8 cellular contexts compared by ENCODE assay signal in the genomic region with DNA sequence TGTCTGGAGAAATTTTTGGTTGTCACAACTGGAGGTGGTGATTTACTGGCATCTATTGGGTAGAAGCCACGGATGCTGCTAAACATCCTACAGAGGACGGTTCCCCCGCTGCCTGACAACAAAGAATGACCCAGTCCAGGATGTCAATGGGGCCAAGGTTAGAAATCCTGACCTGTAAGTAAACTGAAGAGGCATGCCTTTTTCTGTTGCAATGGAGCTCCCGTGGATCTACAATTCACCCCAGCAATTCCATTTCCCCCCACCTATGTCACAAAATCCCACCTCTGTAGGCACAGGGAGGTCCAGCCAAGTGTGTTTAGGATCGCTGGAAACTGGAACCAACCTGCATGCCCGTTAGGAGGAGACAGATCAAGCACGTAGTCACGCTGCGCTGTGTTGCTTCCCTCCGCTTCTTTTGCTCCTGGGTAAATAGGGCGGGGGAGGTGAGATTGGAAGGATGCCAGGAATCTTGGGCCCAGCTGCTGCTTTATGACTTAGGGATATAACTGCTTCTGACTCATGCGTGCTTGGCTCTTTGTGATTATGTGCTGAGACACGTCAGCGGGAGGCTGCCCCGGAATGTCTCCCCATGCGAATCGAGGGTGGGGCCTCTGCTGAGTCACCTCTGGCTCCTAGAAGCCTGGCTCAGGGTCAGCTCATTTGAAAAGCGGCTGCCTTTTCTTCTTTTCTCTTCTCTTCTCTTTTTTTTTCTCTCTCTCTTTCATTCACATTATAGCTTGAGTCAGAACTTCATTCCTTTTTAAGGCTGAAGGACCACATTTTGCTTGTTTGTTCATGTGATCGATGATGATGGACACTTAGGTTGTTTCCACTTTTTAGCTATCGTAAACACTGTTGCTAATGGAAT. TPM values are rescaled to one million over a fixed set of nuclear protein-coding genes. Genes with fewer than 3 reads are reported as not detected.
DNase-seq lines count a peak whose midpoint lies in the region; ATAC-seq and TF ChIP-seq lines count a peak whose summit lies in the region.

No MANE protein-coding gene starts in this region.

- peaks cover 21% of the 10 kb centered on the region for H3K4me1 Mint-ChIP-seq in endothelial cell (ENCODE audit: unreplicated experiment)

- H3K36me3 ChIP-seq in mesodermal cell (ENCODE audit: control insufficient read depth, insufficient read depth, low read length): peaks cover 4% of the 10 kb centered on the region

- H3K9me3 Mint-ChIP-seq in endothelial cell (ENCODE audit: unreplicated experiment): no peaks in the 10 kb centered on the region

- H3K36me3 Mint-ChIP-seq in endothelial cell (ENCODE audit: low read depth, unreplicated experiment): no peaks in the 10 kb centered on the region

- peak overlapping the region; percentile 29 for H3K4me3 ChIP-seq in mesodermal cell (ENCODE audit: extremely low read depth, insufficient read depth, low read length, poor library complexity, severe bottlenecking)

- TF ChIP-seq CTCF in endothelial cell (IDR thresholded peaks at IDR 0.05; ENCODE audit: unreplicated experiment): no peak

- H3K9me3 ChIP-seq in mesodermal cell (ENCODE audit: control insufficient read depth, low read length): no peaks in the 10 kb centered on the region

- H3K27ac ChIP-seq in mesodermal cell (ENCODE audit: low read depth, low read length, severe bottlenecking): peak overlapping the region; percentile 95

- WGBS in mesodermal cell (ENCODE audit: insufficient coverage in 2 of 2), 2 experiments: 1 to 2% methylated on average over 14 to 15 of the region's 20 CpGs

- DNase-seq in CD1c-positive myeloid dendritic cell (ENCODE audit: extremely low spot score) (peak; percentile 98), HT-29 (ENCODE audit: low spot score) (peak; percentile 100), NOMO-1 treated with dmso at 0.1 percent for 144 hours (lab: John Stamatoyannopoulos, UW; ENCODE audit: unreplicated experiment) (peak; percentile 90), endothelial cell (ENCODE audit: low spot score) (peak; percentile 61)
- DNase-seq in activated CD8-positive, alpha-beta memory T cell treated with anti-CD3 and anti-CD28 coated beads, Interleukin-2, amount 50 U/mL, for 1 hour (ENCODE audit: extremely low read depth): peak; percentile 66
- peak; percentile 39 for DNase-seq in stimulated activated CD8-positive, alpha-beta memory T cell treated with anti-CD3 and anti-CD28 coated beads, Interleukin-15, amount 100 ng/mL, for 24 hours (ENCODE audit: low read depth)

- peak overlapping the region; percentile 85 for H3K27ac Mint-ChIP-seq in endothelial cell (ENCODE audit: unreplicated experiment)

- H3K4me1 ChIP-seq in mesodermal cell (ENCODE audit: control insufficient read depth, insufficient read depth, low read length, poor library complexity, severe bottlenecking): peaks cover 21% of the 10 kb centered on the region

- H3K27me3 Mint-ChIP-seq in endothelial cell (ENCODE audit: unreplicated experiment): peaks cover 9% of the 10 kb centered on the region

- peak overlapping the region; percentile 34 for H3K4me3 Mint-ChIP-seq in endothelial cell (ENCODE audit: unreplicated experiment)

- ATAC-seq in GM19463 (IDR thresholded peaks at IDR 0.05; ENCODE audit: unreplicated experiment): peak; percentile 98

RNA-seq across cellular contexts. Expression of a gene that starts 12.4 kb away (rescaled TPM):
- total RNA-seq in HT-29 (2014; rRNA removed; shearing (Covaris generic)): 98.1 and 98.6 TPM in 2 replicates
- 39.7 TPM for total RNA-seq in endothelial cell (ENCODE audit: unreplicated experiment)
- 40.5 TPM for polyA plus RNA-seq in mesodermal cell (2013, experiment 1 of 2)
- 35.7 TPM for polyA plus RNA-seq in mesodermal cell (2013, experiment 2 of 2)

RNA-seq across cellular contexts. Expression of a gene that starts 24.7 kb away (rescaled TPM):
- 177 and 178 TPM in 2 replicates for total RNA-seq in HT-29 (2014; rRNA removed; shearing (Covaris generic))
- 28.1 TPM for total RNA-seq in endothelial cell (ENCODE audit: unreplicated experiment)
- polyA plus RNA-seq in mesodermal cell (2013, experiment 1 of 2): 23.6 TPM
- 19.7 TPM for polyA plus RNA-seq in mesodermal cell (2013, experiment 2 of 2)

RNA-seq across cellular contexts. Expression of a gene that starts 53.0 kb away (rescaled TPM):
- 53.3 and 68.3 TPM in 2 replicates for total RNA-seq in HT-29 (2014; rRNA removed; shearing (Covaris generic))
- total RNA-seq in endothelial cell (ENCODE audit: unreplicated experiment): 223 TPM
- 144 TPM for polyA plus RNA-seq in mesodermal cell (2013, experiment 1 of 2)
- 165 TPM for polyA plus RNA-seq in mesodermal cell (2013, experiment 2 of 2)

Comparison
In these comparisons a context has a peak if more than half of its experiments do, and no peak if none do; other contexts are left out.
1. Peak in every context shown above with its lines: DNase-seq, ATAC-seq, H3K4me3 ChIP-seq and H3K27ac ChIP-seq.
2. DNase-seq: peak in every context shown above with its lines; median percentile 100 in HT-29; 98 in CD1c-positive myeloid dendritic cell; 90 in NOMO-1 treated with dmso at 0.1 percent for 144 hours; 66 in activated CD8-positive, alpha-beta memory T cell treated with anti-CD3 and anti-CD28 coated beads, Interleukin-2, amount 50 U/mL, for 1 hour; 61 in endothelial cell; 39 in stimulated activated CD8-positive, alpha-beta memory T cell treated with anti-CD3 and anti-CD28 coated beads, Interleukin-15, amount 100 ng/mL, for 24 hours.